11 cellular contexts compared by ENCODE assay signal in the genomic region with DNA sequence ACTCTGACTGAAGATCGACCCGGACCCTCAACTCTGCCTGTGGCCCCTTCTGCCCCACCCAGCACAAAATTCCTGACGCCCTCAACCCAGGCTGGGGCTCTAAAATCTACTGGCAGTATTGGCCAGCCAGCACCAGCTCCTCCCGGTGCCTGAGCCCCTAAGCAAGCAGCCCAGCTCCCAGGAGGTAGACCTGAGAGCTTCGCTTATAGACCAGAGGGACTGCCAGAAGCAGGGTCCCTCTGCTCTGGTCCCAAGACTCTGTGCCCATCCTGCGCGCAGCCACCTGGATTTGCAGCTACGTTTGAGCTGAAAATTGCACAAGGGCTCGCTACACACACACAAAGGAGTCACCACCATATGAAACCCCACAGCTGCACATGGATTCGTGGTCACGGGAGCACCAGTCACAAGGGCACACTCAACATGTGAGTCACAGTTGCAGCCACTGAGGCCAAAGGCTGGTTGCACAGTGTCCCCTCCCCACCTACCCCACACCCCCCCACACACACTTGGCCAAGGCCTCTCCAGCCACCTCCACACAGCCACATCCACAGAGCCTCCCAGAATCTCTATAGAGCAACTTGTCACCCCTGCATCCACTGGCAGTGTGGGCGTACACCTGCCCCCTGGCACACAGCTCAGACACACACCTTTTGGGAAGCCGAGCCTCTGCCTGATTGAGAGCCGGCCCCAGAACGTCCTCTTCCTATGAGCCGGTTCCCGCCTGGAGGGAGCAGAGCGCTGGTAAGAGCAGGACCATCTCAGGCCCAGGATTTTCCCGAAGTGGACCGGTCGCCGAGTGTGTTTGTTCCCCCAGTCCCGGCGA. TPM values are rescaled to one million over a fixed set of nuclear protein-coding genes. Genes with fewer than 3 reads are reported as not detected.
DNase-seq lines count a peak whose midpoint lies in the region; ATAC-seq and TF ChIP-seq lines count a peak whose summit lies in the region.
"Had no signal": no experiment of that assay in that cellular context is flagged by ENCODE, and none has a peak within 500 bp of the region (broad histone marks: within the 10 kb centered on the region; RNA-seq: fewer than 3 reads in every experiment).

No MANE protein-coding gene starts in this region.

- H3K36me3 Mint-ChIP-seq in activated naive CD4-positive, alpha-beta T cell treated with anti-CD3 and anti-CD28 coated beads for 36 hours (ENCODE audit: low read depth): no peaks in the 10 kb centered on the region
- H3K36me3 Mint-ChIP-seq in T-helper 17 cell (ENCODE audit: low read depth): peaks cover 12% of the 10 kb centered on the region
- peaks cover 6% of the 10 kb centered on the region for H3K36me3 Mint-ChIP-seq in stimulated activated effector memory CD8-positive, alpha-beta T cell treated with anti-CD3 and anti-CD28 coated beads, Interleukin-12 subunit alpha, Interleukin-12 subunit beta, amount 100 ng/mL, for 72 hours

- no peak overlapping the region for H3K27ac Mint-ChIP-seq in activated naive CD4-positive, alpha-beta T cell treated with anti-CD3 and anti-CD28 coated beads for 36 hours
- no peak overlapping the region for H3K27ac Mint-ChIP-seq in T-helper 17 cell
- peak overlapping the region; percentile 54 for H3K27ac Mint-ChIP-seq in stimulated activated effector memory CD8-positive, alpha-beta T cell treated with anti-CD3 and anti-CD28 coated beads, Interleukin-12 subunit alpha, Interleukin-12 subunit beta, amount 100 ng/mL, for 72 hours

- peaks cover 18% of the 10 kb centered on the region for H3K4me1 Mint-ChIP-seq in activated naive CD4-positive, alpha-beta T cell treated with anti-CD3 and anti-CD28 coated beads for 36 hours (ENCODE audit: low read depth)
- H3K4me1 Mint-ChIP-seq in T-helper 17 cell: peaks cover 23% of the 10 kb centered on the region
- H3K4me1 Mint-ChIP-seq in stimulated activated effector memory CD8-positive, alpha-beta T cell treated with anti-CD3 and anti-CD28 coated beads, Interleukin-12 subunit alpha, Interleukin-12 subunit beta, amount 100 ng/mL, for 72 hours: peaks cover 51% of the 10 kb centered on the region

- H3K9me3 ChIP-seq in T-helper 17 cell (ENCODE audit: control insufficient read depth, low read length, poor library complexity, severe bottlenecking): no peaks in the 10 kb centered on the region
- H3K9me3 ChIP-seq: stomach had no signal

- CTCF ChIA-PET in activated naive CD4-positive, alpha-beta T cell treated with anti-CD3 and anti-CD28 coated beads for 36 hours (lab: Charles Lee): interaction anchor here (0.6 to 3.1 kb wide), 5 partner anchors 11 to 179 kb away, joined by 3 to 14 read pairs (median 11); no protein-coding TSS in a partner anchor

- H3K27me3 Mint-ChIP-seq in activated naive CD4-positive, alpha-beta T cell treated with anti-CD3 and anti-CD28 coated beads for 36 hours (ENCODE audit: low read depth): peaks cover 82% of the 10 kb centered on the region
- peaks cover 88% of the 10 kb centered on the region for H3K27me3 Mint-ChIP-seq in T-helper 17 cell

- DNase-seq in activated naive CD4-positive, alpha-beta T cell treated with anti-CD3 and anti-CD28 coated beads for 36 hours: no peak
- DNase-seq in activated naive CD4-positive, alpha-beta T cell treated with anti-CD3 and anti-CD28 coated beads, Interleukin-2, amount 50 U/mL, for 16 hours: no peak
- DNase-seq in T-helper 17 cell (no peak), fibroblast of pulmonary artery (ENCODE audit: low read depth) (peak; percentile 14), HT-29 (ENCODE audit: low spot score) (no peak)
- DNase-seq in stimulated activated effector memory CD8-positive, alpha-beta T cell treated with anti-CD3 and anti-CD28 coated beads, Interleukin-12 subunit alpha, Interleukin-12 subunit beta, amount 100 ng/mL, for 72 hours (ENCODE audit: low spot score in 2 of 2): peak in 1 of 2 donors; percentile 54
- DNase-seq: NCI-H2081 treated with DMSO at 0.1 percent for 48 hours had no signal

- H3K4me3 ChIP-seq in fibroblast of pulmonary artery (replicated peaks; ENCODE audit: low read depth, low read length): no peak overlapping the region

- intact Hi-C loops in activated naive CD4-positive, alpha-beta T cell treated with anti-CD3 and anti-CD28 coated beads for 36 hours (cut with micrococcal nuclease): no loop called here

- H3K9me3 Mint-ChIP-seq in activated naive CD4-positive, alpha-beta T cell treated with anti-CD3 and anti-CD28 coated beads for 36 hours: no peaks in the 10 kb centered on the region
- H3K9me3 Mint-ChIP-seq in stimulated activated effector memory CD8-positive, alpha-beta T cell treated with anti-CD3 and anti-CD28 coated beads, Interleukin-12 subunit alpha, Interleukin-12 subunit beta, amount 100 ng/mL, for 72 hours: no peaks in the 10 kb centered on the region

- H3K4me3 Mint-ChIP-seq in activated naive CD4-positive, alpha-beta T cell treated with anti-CD3 and anti-CD28 coated beads for 36 hours: peak overlapping the region; percentile 70
- peak overlapping the region; percentile 91 for H3K4me3 Mint-ChIP-seq in T-helper 17 cell
- H3K4me3 Mint-ChIP-seq in stimulated activated effector memory CD8-positive, alpha-beta T cell treated with anti-CD3 and anti-CD28 coated beads, Interleukin-12 subunit alpha, Interleukin-12 subunit beta, amount 100 ng/mL, for 72 hours: peak overlapping the region; percentile 80

- TF ChIP-seq CTCF in fibroblast of pulmonary artery (IDR thresholded peaks at IDR 0.05; ENCODE audit: low read length, missing control alignments): no peak

- ATAC-seq in T-helper 17 cell (no peak), GM18868 (IDR thresholded peaks at IDR 0.05; ENCODE audit: unreplicated experiment) (no peak), HG02678 (IDR thresholded peaks at IDR 0.05; ENCODE audit: unreplicated experiment) (no peak)
- ATAC-seq in stimulated activated effector memory CD8-positive, alpha-beta T cell treated with anti-CD3 and anti-CD28 coated beads, Interleukin-12 subunit alpha, Interleukin-12 subunit beta, amount 100 ng/mL, for 72 hours: peak; percentile 69

RNA-seq across cellular contexts. Expression of a gene that starts 1.1 kb away (rescaled TPM):
- total RNA-seq in activated naive CD4-positive, alpha-beta T cell treated with anti-CD3 and anti-CD28 coated beads for 36 hours: not detected
- not detected for total RNA-seq in T-helper 17 cell
- 3.0 and 3.1 TPM in 2 replicates for total RNA-seq in HT-29 (2014; rRNA removed; shearing (Covaris generic))
- total RNA-seq: right cardiac atrium, stomach had no signal
